Comparison of ENCODE assay signal across 3 cellular contexts in the genomic region with DNA sequence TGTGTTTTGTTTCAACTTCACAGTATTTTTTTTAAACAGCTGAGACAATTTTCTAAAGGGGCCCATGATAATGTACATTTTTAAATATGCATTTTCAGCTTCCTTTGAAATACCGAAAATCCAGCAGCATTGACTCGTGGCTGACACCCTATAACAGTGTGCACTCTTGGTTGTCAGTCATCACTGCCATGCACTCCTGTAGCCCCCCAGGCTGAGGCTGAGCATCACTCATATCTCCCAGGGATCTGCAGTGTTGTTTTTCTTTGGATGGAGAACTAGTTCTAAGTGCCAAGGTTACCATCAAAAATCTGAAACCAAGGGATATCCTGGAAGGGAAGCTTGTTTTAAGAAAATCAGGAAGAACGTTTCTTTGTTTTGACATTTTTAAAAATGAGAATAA.
A peak's percentile ranks its signal among the peaks of the same experiment; 100 is the strongest.
TF ChIP-seq lines count a peak whose summit lies in the region.

No MANE protein-coding gene starts in this region.

TF ChIP-seq in SK-N-SH, 30 proteins besides CTCF, POLR2A, EP300 and RAD21:
- TF ChIP-seq MXI1 (IDR thresholded peaks at IDR 0.05; ENCODE audit: low read depth, low read length) (no peak; the same call in 1 of the 2 replicates), FOSL2 (IDR thresholded peaks at IDR 0.05; ENCODE audit: borderline replicate concordance, low read depth) (no peak), SIN3A (IDR thresholded peaks at IDR 0.05; ENCODE audit: borderline replicate concordance, low read depth, low read length) (no peak), TAF1 (IDR thresholded peaks at IDR 0.05; ENCODE audit: borderline replicate concordance, low read depth, low read length) (no peak), GATA2 (CRISPR knock-in tag; IDR thresholded peaks at IDR 0.05) (0 out of 2 replicates have a peak, but pooled peaks have one; percentile 22)

TF ChIP-seq in SK-N-SH treated with all-trans-retinoic acid at 6 μM for 48 hours, 23 proteins besides CTCF, POLR2A, EP300 and RAD21:
- no peak for TF ChIP-seq BACH2 (CRISPR knock-in tag; IDR thresholded peaks at IDR 0.05; ENCODE audit: borderline replicate concordance)
- TF ChIP-seq CSDC2 (CRISPR knock-in tag; IDR thresholded peaks at IDR 0.05), result no peak
- TF ChIP-seq, protein P1, sequence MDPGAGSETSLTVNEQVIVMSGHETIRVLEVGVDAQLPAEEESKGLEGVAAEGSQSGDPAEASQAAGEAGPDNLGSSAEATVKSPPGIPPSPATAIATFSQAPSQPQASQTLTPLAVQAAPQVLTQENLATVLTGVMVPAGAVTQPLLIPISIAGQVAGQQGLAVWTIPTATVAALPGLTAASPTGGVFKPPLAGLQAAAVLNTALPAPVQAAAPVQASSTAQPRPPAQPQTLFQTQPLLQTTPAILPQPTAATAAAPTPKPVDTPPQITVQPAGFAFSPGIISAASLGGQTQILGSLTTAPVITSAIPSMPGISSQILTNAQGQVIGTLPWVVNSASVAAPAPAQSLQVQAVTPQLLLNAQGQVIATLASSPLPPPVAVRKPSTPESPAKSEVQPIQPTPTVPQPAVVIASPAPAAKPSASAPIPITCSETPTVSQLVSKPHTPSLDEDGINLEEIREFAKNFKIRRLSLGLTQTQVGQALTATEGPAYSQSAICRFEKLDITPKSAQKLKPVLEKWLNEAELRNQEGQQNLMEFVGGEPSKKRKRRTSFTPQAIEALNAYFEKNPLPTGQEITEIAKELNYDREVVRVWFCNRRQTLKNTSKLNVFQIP (CRISPR knock-in tag; IDR thresholded peaks at IDR 0.05; ENCODE audit: borderline replicate concordance, low read depth), result no peak
- TF ChIP-seq, protein P2, sequence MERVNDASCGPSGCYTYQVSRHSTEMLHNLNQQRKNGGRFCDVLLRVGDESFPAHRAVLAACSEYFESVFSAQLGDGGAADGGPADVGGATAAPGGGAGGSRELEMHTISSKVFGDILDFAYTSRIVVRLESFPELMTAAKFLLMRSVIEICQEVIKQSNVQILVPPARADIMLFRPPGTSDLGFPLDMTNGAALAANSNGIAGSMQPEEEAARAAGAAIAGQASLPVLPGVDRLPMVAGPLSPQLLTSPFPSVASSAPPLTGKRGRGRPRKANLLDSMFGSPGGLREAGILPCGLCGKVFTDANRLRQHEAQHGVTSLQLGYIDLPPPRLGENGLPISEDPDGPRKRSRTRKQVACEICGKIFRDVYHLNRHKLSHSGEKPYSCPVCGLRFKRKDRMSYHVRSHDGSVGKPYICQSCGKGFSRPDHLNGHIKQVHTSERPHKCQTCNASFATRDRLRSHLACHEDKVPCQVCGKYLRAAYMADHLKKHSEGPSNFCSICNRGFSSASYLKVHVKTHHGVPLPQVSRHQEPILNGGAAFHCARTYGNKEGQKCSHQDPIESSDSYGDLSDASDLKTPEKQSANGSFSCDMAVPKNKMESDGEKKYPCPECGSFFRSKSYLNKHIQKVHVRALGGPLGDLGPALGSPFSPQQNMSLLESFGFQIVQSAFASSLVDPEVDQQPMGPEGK (CRISPR knock-in tag; IDR thresholded peaks at IDR 0.05; ENCODE audit: borderline replicate concordance), result no peak
- no peak for TF ChIP-seq TOX (CRISPR knock-in tag; IDR thresholded peaks at IDR 0.05; ENCODE audit: borderline replicate concordance)
- TF ChIP-seq RARB (CRISPR knock-in tag; IDR thresholded peaks at IDR 0.05), result no peak
- TF ChIP-seq SNAI2 (CRISPR knock-in tag; IDR thresholded peaks at IDR 0.05), result no peak
- TF ChIP-seq, protein P3, sequence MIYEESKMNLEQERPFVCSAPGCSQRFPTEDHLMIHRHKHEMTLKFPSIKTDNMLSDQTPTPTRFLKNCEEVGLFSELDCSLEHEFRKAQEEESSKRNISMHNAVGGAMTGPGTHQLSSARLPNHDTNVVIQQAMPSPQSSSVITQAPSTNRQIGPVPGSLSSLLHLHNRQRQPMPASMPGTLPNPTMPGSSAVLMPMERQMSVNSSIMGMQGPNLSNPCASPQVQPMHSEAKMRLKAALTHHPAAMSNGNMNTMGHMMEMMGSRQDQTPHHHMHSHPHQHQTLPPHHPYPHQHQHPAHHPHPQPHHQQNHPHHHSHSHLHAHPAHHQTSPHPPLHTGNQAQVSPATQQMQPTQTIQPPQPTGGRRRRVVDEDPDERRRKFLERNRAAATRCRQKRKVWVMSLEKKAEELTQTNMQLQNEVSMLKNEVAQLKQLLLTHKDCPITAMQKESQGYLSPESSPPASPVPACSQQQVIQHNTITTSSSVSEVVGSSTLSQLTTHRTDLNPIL (CRISPR knock-in tag; IDR thresholded peaks at IDR 0.05; ENCODE audit: low read depth), result no peak
- no peak for TF ChIP-seq ZC3H10 (CRISPR knock-in tag; IDR thresholded peaks at IDR 0.05)
- TF ChIP-seq, protein P4, sequence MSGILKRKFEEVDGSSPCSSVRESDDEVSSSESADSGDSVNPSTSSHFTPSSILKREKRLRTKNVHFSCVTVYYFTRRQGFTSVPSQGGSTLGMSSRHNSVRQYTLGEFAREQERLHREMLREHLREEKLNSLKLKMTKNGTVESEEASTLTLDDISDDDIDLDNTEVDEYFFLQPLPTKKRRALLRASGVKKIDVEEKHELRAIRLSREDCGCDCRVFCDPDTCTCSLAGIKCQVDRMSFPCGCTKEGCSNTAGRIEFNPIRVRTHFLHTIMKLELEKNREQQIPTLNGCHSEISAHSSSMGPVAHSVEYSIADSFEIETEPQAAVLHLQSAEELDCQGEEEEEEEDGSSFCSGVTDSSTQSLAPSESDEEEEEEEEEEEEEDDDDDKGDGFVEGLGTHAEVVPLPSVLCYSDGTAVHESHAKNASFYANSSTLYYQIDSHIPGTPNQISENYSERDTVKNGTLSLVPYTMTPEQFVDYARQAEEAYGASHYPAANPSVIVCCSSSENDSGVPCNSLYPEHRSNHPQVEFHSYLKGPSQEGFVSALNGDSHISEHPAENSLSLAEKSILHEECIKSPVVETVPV (CRISPR knock-in tag; IDR thresholded peaks at IDR 0.05), result no peak
- TF ChIP-seq TCF4 (CRISPR knock-in tag; IDR thresholded peaks at IDR 0.05; ENCODE audit: borderline replicate concordance), result no peak
- TF ChIP-seq, protein P5, sequence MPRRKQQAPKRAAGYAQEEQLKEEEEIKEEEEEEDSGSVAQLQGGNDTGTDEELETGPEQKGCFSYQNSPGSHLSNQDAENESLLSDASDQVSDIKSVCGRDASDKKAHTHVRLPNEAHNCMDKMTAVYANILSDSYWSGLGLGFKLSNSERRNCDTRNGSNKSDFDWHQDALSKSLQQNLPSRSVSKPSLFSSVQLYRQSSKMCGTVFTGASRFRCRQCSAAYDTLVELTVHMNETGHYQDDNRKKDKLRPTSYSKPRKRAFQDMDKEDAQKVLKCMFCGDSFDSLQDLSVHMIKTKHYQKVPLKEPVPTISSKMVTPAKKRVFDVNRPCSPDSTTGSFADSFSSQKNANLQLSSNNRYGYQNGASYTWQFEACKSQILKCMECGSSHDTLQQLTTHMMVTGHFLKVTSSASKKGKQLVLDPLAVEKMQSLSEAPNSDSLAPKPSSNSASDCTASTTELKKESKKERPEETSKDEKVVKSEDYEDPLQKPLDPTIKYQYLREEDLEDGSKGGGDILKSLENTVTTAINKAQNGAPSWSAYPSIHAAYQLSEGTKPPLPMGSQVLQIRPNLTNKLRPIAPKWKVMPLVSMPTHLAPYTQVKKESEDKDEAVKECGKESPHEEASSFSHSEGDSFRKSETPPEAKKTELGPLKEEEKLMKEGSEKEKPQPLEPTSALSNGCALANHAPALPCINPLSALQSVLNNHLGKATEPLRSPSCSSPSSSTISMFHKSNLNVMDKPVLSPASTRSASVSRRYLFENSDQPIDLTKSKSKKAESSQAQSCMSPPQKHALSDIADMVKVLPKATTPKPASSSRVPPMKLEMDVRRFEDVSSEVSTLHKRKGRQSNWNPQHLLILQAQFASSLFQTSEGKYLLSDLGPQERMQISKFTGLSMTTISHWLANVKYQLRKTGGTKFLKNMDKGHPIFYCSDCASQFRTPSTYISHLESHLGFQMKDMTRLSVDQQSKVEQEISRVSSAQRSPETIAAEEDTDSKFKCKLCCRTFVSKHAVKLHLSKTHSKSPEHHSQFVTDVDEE (CRISPR knock-in tag; IDR thresholded peaks at IDR 0.05), result no peak
- TF ChIP-seq ISL1 (CRISPR knock-in tag; IDR thresholded peaks at IDR 0.05), result no peak
- no peak for TF ChIP-seq ARNTL (CRISPR knock-in tag; IDR thresholded peaks at IDR 0.05; ENCODE audit: borderline replicate concordance, low read depth)

TF ChIP-seq in K562, 482 proteins besides CTCF, POLR2A, EP300 and RAD21:
- TF ChIP-seq ZNF830 (CRISPR knock-in tag; IDR thresholded peaks at IDR 0.05), result no peak
- TF ChIP-seq BRF1 (IDR thresholded peaks at IDR 0.05; ENCODE audit: borderline replicate concordance, extremely low read depth, insufficient read length), result no peak
- 0 out of 2 replicates have a peak, but pooled peaks have one; percentile 12 for TF ChIP-seq ZNF175 (CRISPR knock-in tag; IDR thresholded peaks at IDR 0.05; ENCODE audit: low read depth)
- no peak for TF ChIP-seq ZNF41 (CRISPR knock-in tag; conservative IDR thresholded peaks at IDR 0.05)
- TF ChIP-seq CAMTA2 (CRISPR knock-in tag; conservative IDR thresholded peaks at IDR 0.05), result no peak
- TF ChIP-seq ZNF23 (CRISPR knock-in tag; IDR thresholded peaks at IDR 0.05), result no peak
- TF ChIP-seq ZNF146 (CRISPR knock-in tag; IDR thresholded peaks at IDR 0.05; ENCODE audit: unreplicated experiment), result no peak
- no peak for TF ChIP-seq KDM4B (IDR thresholded peaks at IDR 0.05; ENCODE audit: borderline replicate concordance in 2 of 2, low read depth in 1 of 2)
